1 cellular context compared by ENCODE assay signal in the genomic region with DNA sequence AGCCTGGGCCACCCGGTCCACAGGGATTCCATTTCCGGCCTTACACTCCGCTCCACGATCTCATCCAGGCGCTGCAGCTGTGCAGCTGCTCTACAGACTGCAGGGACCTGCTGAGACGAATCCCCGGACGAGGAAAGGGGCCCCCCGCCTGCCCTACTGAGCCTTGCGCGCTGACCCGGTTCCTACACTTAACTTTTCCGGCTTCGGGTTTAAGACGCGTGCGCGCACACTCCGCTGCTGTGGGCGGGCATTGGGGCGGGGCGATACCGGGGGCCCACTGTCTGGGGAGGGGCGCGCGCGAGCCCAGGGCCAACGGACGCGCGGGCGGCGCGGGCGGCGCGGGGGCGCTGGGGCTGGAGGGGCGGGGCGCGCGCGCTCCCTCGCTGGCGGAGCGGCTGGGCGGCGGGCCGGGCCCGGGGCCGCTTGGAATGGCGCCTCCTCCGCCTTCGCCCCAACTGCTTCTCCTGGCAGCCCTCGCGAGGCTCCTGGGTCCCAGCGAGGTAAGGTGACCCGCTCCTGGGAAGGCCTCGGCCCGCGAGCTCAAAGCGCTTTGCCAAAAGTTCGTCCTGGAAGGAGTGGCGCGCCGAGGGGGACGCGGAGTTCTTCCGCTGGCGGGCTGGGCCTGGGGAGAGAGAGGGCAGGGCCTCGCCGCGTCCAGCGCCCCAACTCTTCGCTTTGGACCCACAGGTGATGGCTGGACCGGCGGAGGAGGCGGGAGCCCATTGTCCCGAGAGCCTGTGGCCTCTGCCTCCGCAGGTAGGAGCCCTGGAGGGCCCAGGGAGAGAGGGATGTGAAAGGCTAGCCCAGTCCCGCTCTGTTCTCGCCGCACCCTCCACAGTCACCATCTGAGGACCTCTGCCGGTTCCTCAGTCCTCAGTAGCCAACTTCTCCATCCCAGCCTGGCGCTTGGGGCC.
TF ChIP-seq lines count a peak whose summit lies in the region.

TSS of gene TP53I13 (plus strand) at position 371 of the 914 bp plus-strand sequence. CDS start at position 429, 58 bp downstream.

TF ChIP-seq in A549, 52 proteins besides CTCF, POLR2A, EP300 and RAD21 (continued from another document):
- no peak for TF ChIP-seq KDM5A (IDR thresholded peaks at IDR 0.05)
- 0 out of 2 replicates have a peak, but pooled peaks have one; percentile 21 for TF ChIP-seq HOXB13 (CRISPR knock-in tag; IDR thresholded peaks at IDR 0.05; ENCODE audit: low read depth)
- TF ChIP-seq ESRRA (IDR thresholded peaks at IDR 0.05; ENCODE audit: borderline replicate concordance, low read length): no peak
- TF ChIP-seq, protein P1, sequence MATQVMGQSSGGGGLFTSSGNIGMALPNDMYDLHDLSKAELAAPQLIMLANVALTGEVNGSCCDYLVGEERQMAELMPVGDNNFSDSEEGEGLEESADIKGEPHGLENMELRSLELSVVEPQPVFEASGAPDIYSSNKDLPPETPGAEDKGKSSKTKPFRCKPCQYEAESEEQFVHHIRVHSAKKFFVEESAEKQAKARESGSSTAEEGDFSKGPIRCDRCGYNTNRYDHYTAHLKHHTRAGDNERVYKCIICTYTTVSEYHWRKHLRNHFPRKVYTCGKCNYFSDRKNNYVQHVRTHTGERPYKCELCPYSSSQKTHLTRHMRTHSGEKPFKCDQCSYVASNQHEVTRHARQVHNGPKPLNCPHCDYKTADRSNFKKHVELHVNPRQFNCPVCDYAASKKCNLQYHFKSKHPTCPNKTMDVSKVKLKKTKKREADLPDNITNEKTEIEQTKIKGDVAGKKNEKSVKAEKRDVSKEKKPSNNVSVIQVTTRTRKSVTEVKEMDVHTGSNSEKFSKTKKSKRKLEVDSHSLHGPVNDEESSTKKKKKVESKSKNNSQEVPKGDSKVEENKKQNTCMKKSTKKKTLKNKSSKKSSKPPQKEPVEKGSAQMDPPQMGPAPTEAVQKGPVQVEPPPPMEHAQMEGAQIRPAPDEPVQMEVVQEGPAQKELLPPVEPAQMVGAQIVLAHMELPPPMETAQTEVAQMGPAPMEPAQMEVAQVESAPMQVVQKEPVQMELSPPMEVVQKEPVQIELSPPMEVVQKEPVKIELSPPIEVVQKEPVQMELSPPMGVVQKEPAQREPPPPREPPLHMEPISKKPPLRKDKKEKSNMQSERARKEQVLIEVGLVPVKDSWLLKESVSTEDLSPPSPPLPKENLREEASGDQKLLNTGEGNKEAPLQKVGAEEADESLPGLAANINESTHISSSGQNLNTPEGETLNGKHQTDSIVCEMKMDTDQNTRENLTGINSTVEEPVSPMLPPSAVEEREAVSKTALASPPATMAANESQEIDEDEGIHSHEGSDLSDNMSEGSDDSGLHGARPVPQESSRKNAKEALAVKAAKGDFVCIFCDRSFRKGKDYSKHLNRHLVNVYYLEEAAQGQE (IDR thresholded peaks at IDR 0.05): peak; percentile 46
- 0 out of 2 replicates have a peak, but pooled peaks have one; percentile 28 for TF ChIP-seq HOXB5 (CRISPR knock-in tag; IDR thresholded peaks at IDR 0.05)
- peak; percentile 88; the same call in 1 of the 2 replicates for TF ChIP-seq RNF2 (IDR thresholded peaks at IDR 0.05; ENCODE audit: borderline replicate concordance, low read depth)
- TF ChIP-seq JUN (IDR thresholded peaks at IDR 0.05): peak in 1 of 2 experiments; percentile 86; a peak in 4 of 5 replicates
- peak; percentile 84; the same call in 2 of the 3 replicates for TF ChIP-seq BCL3 (IDR thresholded peaks at IDR 0.05)
- TF ChIP-seq CHD2 (IDR thresholded peaks at IDR 0.05; ENCODE audit: low read length, partially characterized antibody): peak; percentile 69
- TF ChIP-seq RARB (CRISPR knock-in tag; IDR thresholded peaks at IDR 0.05): no peak
